20 cellular contexts compared by ENCODE assay signal in genomic region chr7:84154991-84155781, GRCh38. TPM values are rescaled to one million over a fixed set of nuclear protein-coding genes. Genes with fewer than 3 reads are reported as not detected.
"Had no signal": no experiment of that assay in that cellular context is flagged by ENCODE, and none has a peak within 500 bp of the region (broad histone marks: within the 10 kb centered on the region; RNA-seq: fewer than 3 reads in every experiment).

No MANE protein-coding gene starts in this region.

- H3K27ac Mint-ChIP-seq: activated naive CD8-positive, alpha-beta T cell treated with anti-CD3 and anti-CD28 coated beads, Interleukin-2, amount 10 ng/mL, durations not matched to agents 7 days and 5 days; activated T-helper 1 cell treated with anti-CD3 and anti-CD28 coated beads, Interleukin-12 subunit alpha, Interleukin-12 subunit beta, Interleukin-2, Interleukin-4 antibody, amounts not matched to agents 30 ng/mL and 10 ng/mL and 1 ng/mL, durations not matched to agents 14 hours and 24 hours and 36 hours; neural progenitor cell; stimulated activated memory B cell treated with anti-CD40 and anti-IgM and Interleukin-4, amounts not matched to agents 10 μg/mL and 1 μg/mL and 100 μg/mL, for 72 hours had no signal

- H3K27me3 ChIP-seq: ascending aorta, cardiac muscle cell, dorsolateral prefrontal cortex, gastrocnemius medialis, heart right ventricle, neural progenitor cell, pancreas, tibial artery, vagina had no signal

- H3K27ac ChIP-seq: ascending aorta, cardiac muscle cell, dorsolateral prefrontal cortex, gastrocnemius medialis, heart right ventricle, lower lobe of right lung, pancreas, tibial artery, vagina had no signal

- H3K4me1 ChIP-seq: ascending aorta, gastrocnemius medialis, heart right ventricle, lower lobe of right lung, neural progenitor cell, pancreas, tibial artery, vagina had no signal

- H3K4me2 ChIP-seq: neural progenitor cell had no signal

- H3K36me3 Mint-ChIP-seq: activated naive CD8-positive, alpha-beta T cell treated with anti-CD3 and anti-CD28 coated beads, Interleukin-2, amount 10 ng/mL, durations not matched to agents 7 days and 5 days; stimulated activated memory B cell treated with anti-CD40 and anti-IgM and Interleukin-4, amounts not matched to agents 10 μg/mL and 1 μg/mL and 100 μg/mL, for 72 hours had no signal

- ATAC-seq: gastrocnemius medialis; heart right ventricle; left colon; lower lobe of right lung; pancreas; stimulated activated memory B cell treated with anti-CD40 and anti-IgM and Interleukin-4, amounts not matched to agents 10 μg/mL and 1 μg/mL and 100 μg/mL, for 72 hours had no signal

- H2AFZ ChIP-seq: neural progenitor cell had no signal

- DNase-seq: activated CD4-positive, alpha-beta T cell treated with anti-CD3 and anti-CD28 coated beads, Interleukin-2, amount 50 U/mL, for 1 hour; activated CD8-positive, alpha-beta memory T cell treated with anti-CD3 and anti-CD28 coated beads for 24 hours; activated naive CD4-positive, alpha-beta T cell; activated naive CD8-positive, alpha-beta T cell treated with anti-CD3 and anti-CD28 coated beads, Interleukin-2, amount 10 ng/mL, durations not matched to agents 7 days and 5 days; dorsolateral prefrontal cortex; erythroblast; gastrocnemius medialis; heart right ventricle; left colon; lower lobe of right lung; midbrain; pancreas; stimulated activated CD4-positive, alpha-beta T cell treated with anti-CD3 and anti-CD28 coated beads, Interleukin-2, amount 100 ng/mL, for 48 hours; tibial artery had no signal

- H3K27me3 Mint-ChIP-seq: activated naive CD8-positive, alpha-beta T cell treated with anti-CD3 and anti-CD28 coated beads, Interleukin-2, amount 10 ng/mL, durations not matched to agents 7 days and 5 days; stimulated activated memory B cell treated with anti-CD40 and anti-IgM and Interleukin-4, amounts not matched to agents 10 μg/mL and 1 μg/mL and 100 μg/mL, for 72 hours had no signal

- H3K36me3 ChIP-seq: ascending aorta, cardiac muscle cell, gastrocnemius medialis, heart right ventricle, lower lobe of right lung, neural progenitor cell, pancreas, tibial artery, vagina had no signal

- H3K9me3 Mint-ChIP-seq: activated naive CD8-positive, alpha-beta T cell treated with anti-CD3 and anti-CD28 coated beads, Interleukin-2, amount 10 ng/mL, durations not matched to agents 7 days and 5 days; activated T-helper 1 cell treated with anti-CD3 and anti-CD28 coated beads, Interleukin-12 subunit alpha, Interleukin-12 subunit beta, Interleukin-2, Interleukin-4 antibody, amounts not matched to agents 30 ng/mL and 10 ng/mL and 1 ng/mL, durations not matched to agents 14 hours and 24 hours and 36 hours had no signal

- H3K4me1 Mint-ChIP-seq: activated naive CD8-positive, alpha-beta T cell treated with anti-CD3 and anti-CD28 coated beads, Interleukin-2, amount 10 ng/mL, durations not matched to agents 7 days and 5 days; stimulated activated memory B cell treated with anti-CD40 and anti-IgM and Interleukin-4, amounts not matched to agents 10 μg/mL and 1 μg/mL and 100 μg/mL, for 72 hours had no signal

- H3K4me3 ChIP-seq: ascending aorta, cardiac muscle cell, dorsolateral prefrontal cortex, gastrocnemius medialis, heart right ventricle, lower lobe of right lung, neural progenitor cell, pancreas, tibial artery, vagina had no signal

- H3K4me3 Mint-ChIP-seq: activated naive CD8-positive, alpha-beta T cell treated with anti-CD3 and anti-CD28 coated beads, Interleukin-2, amount 10 ng/mL, durations not matched to agents 7 days and 5 days; activated T-helper 1 cell treated with anti-CD3 and anti-CD28 coated beads, Interleukin-12 subunit alpha, Interleukin-12 subunit beta, Interleukin-2, Interleukin-4 antibody, amounts not matched to agents 30 ng/mL and 10 ng/mL and 1 ng/mL, durations not matched to agents 14 hours and 24 hours and 36 hours; neural progenitor cell; stimulated activated memory B cell treated with anti-CD40 and anti-IgM and Interleukin-4, amounts not matched to agents 10 μg/mL and 1 μg/mL and 100 μg/mL, for 72 hours had no signal

RNA-seq across cellular contexts. Expression of gene SEMA3A, which starts 39.4 kb away (rescaled TPM):
- total RNA-seq: activated T-helper 1 cell treated with anti-CD3 and anti-CD28 coated beads, Interleukin-12 subunit alpha, Interleukin-12 subunit beta, Interleukin-2, Interleukin-4 antibody, amounts not matched to agents 30 ng/mL and 10 ng/mL and 1 ng/mL, durations not matched to agents 14 hours and 24 hours and 36 hours had no signal
